In genomic region chr4:159097785-159098184, GRCh38 we compare ENCODE assay signal across 27 cellular contexts. TPM values are rescaled to one million over a fixed set of nuclear protein-coding genes. Genes with fewer than 3 reads are reported as not detected.
DNase-seq lines count a peak whose midpoint lies in the region; ATAC-seq, FAIRE-seq and TF ChIP-seq lines count a peak whose summit lies in the region.
"Had no signal": no experiment of that assay in that cellular context is flagged by ENCODE, and none has a peak within 500 bp of the region (broad histone marks: within the 10 kb centered on the region; RNA-seq: fewer than 3 reads in every experiment).

No MANE protein-coding gene starts in this region.

- H3K27me3 ChIP-seq in endothelial cell of umbilical vein (ENCODE audit: control insufficient read depth in 2 of 2, insufficient read depth in 2 of 2, low read length in 2 of 2), result no peaks in the 10 kb centered on the region
- H3K27me3 ChIP-seq in neural cell (ENCODE audit: insufficient read depth, low read depth, low read length), result peaks cover 3% of the 10 kb centered on the region
- H3K27me3 ChIP-seq: stomach, transverse colon had no signal

- intact Hi-C loops in endothelial cell of umbilical vein (cut with micrococcal nuclease), result no loop called here

- peaks cover 2% of the 10 kb centered on the region for H3K9me1 ChIP-seq in endothelial cell of umbilical vein (replicated peaks; ENCODE audit: control insufficient read depth, extremely low read depth, insufficient read depth, low read length)

- DNase-seq in NCI-H2227 treated with DMSO at 0.1 percent for 48 hours (lab: John Stamatoyannopoulos, UW), result peak; percentile 25
- peak; percentile 16 for DNase-seq in endothelial cell of umbilical vein (ENCODE audit: low read depth, low spot score)
- DNase-seq in effector CD4-positive, alpha-beta T cell, result no peak
- DNase-seq in Kasumi-1 (lab: John Stamatoyannopoulos, UW), result no peak
- DNase-seq: activated CD4-positive, alpha-beta T cell treated with anti-CD3 and anti-CD28 coated beads, Interleukin-2, amount 50 U/mL, for 4 hours; activated gamma-delta T cell; CD4-positive, alpha-beta T cell; DMS153; GF-D8; midbrain; NCI-H1092; NCI-H2081; NCI-H526; SIG-M5; stimulated activated CD4-positive, alpha-beta T cell treated with anti-CD3 and anti-CD28 coated beads, Interleukin-4, amount 100 ng/mL, for 1 hour; stomach; T-cell; transverse colon had no signal

- H3K4me1 ChIP-seq in HEK293 (ENCODE audit: control insufficient read depth, insufficient read depth, low read length) (0 out of 2 replicates have a peak, but pooled peaks cover 2% of the 10 kb centered on the region), endothelial cell of umbilical vein (ENCODE audit: control insufficient read depth, extremely low read depth, insufficient read depth, low read length) (peaks cover 17% of the 10 kb centered on the region)

- TF ChIP-seq RAD21 in neural cell (conservative IDR thresholded peaks at IDR 0.05), result no peak

- H3K9ac ChIP-seq in endothelial cell of umbilical vein (replicated peaks; ENCODE audit: extremely low read depth, insufficient read depth, low read length) (no peak overlapping the region), neural cell (ENCODE audit: low read length) (peak overlapping the region; percentile 12)
- H3K9ac ChIP-seq: KMS-11 had no signal

- ATAC-seq in GM18519 (IDR thresholded peaks at IDR 0.05; ENCODE audit: low FRiP score, unreplicated experiment) (no peak), HG02588 (IDR thresholded peaks at IDR 0.05; ENCODE audit: unreplicated experiment) (no peak)
- ATAC-seq: natural killer cell treated with Interleukin-12 subunit alpha and Interleukin-12 subunit beta and Interleukin-15 and Interleukin-18, amount 100 ng/mL, for 72 hours; T-cell had no signal

- no peak overlapping the region for H2AFZ ChIP-seq in endothelial cell of umbilical vein (ENCODE audit: low read depth, low read length)
- no peak overlapping the region for H2AFZ ChIP-seq in neural cell (ENCODE audit: low read depth, low read length)

- dilution Hi-C loops in endothelial cell of umbilical vein (cut with MboI; ENCODE audit: extremely low pct_ligation_motif_present, low sequenced_read_pairs), result no loop called here

- H3K27ac ChIP-seq in HEK293 (ENCODE audit: extremely low read depth, low read depth, low read length), result no peak overlapping the region
- H3K27ac ChIP-seq in endothelial cell of umbilical vein (ENCODE audit: insufficient read depth, low read depth, low read length), result no peak overlapping the region
- H3K27ac ChIP-seq in neural cell (ENCODE audit: low read length), result peak overlapping the region; percentile 38
- H3K27ac ChIP-seq: coronary artery, KMS-11, transverse colon had no signal

- H3K9me3 ChIP-seq in HEK293 (ENCODE audit: control insufficient read depth, insufficient read depth, low read depth, low read length), result no peaks in the 10 kb centered on the region
- no peaks in the 10 kb centered on the region for H3K9me3 ChIP-seq in endothelial cell of umbilical vein (replicated peaks; ENCODE audit: control insufficient read depth, insufficient read depth, low read length)
- no peaks in the 10 kb centered on the region for H3K9me3 ChIP-seq in neural cell (ENCODE audit: low read length)
- H3K9me3 ChIP-seq: stomach, transverse colon had no signal

- no peak for FAIRE-seq in endothelial cell of umbilical vein (lab: Jason Lieb, UNC)
- FAIRE-seq: islet of Langerhans had no signal

- no TSS peak for BruUV-seq in endothelial cell of umbilical vein (replicated peaks; lab: Mats Ljungman, UMichigan)

- no peaks in the 10 kb centered on the region for H3K9me2 ChIP-seq in neural cell (ENCODE audit: insufficient read depth, low read length)

- H3K4me2 ChIP-seq in endothelial cell of umbilical vein (ENCODE audit: insufficient read depth, low read length), result no peak overlapping the region
- peak overlapping the region; percentile 28 for H3K4me2 ChIP-seq in neural cell (ENCODE audit: low read length)
- H3K4me2 ChIP-seq: KMS-11, smooth muscle cell had no signal

- H3K36me3 ChIP-seq in HEK293 (ENCODE audit: control insufficient read depth in 2 of 2, insufficient read depth in 1 of 2, low read length in 2 of 2) (no peaks in the 10 kb centered on the region), endothelial cell of umbilical vein (ENCODE audit: control insufficient read depth in 2 of 2, extremely low read depth in 1 of 2, insufficient read depth in 2 of 2, low read length in 2 of 2) (no peaks in the 10 kb centered on the region), neural cell (ENCODE audit: insufficient read depth, low read length) (no peaks in the 10 kb centered on the region)
- H3K36me3 ChIP-seq: stomach, transverse colon had no signal

- no peak for TF ChIP-seq POLR2A in endothelial cell of umbilical vein (IDR thresholded peaks at IDR 0.05; ENCODE audit: low read depth, low read length)

- H3K4me3 ChIP-seq in HEK293 (ENCODE audit: low read depth, low read length) (no peak overlapping the region), endothelial cell of umbilical vein (replicated peaks in 1 of 3; ENCODE audit: insufficient read depth in 1 of 3, low read depth in 1 of 3, low read length in 3 of 3) (no peak overlapping the region), neural cell (ENCODE audit: low read length) (peak overlapping the region; percentile 31)
- H3K4me3 ChIP-seq: coronary artery, smooth muscle cell, stomach, transverse colon had no signal

- no peaks in the 10 kb centered on the region for H4K20me1 ChIP-seq in endothelial cell of umbilical vein (replicated peaks; ENCODE audit: control insufficient read depth, extremely low read depth, insufficient read depth, low read length)
- H4K20me1 ChIP-seq in neural cell (ENCODE audit: insufficient read depth), result no peaks in the 10 kb centered on the region

- no peak for TF ChIP-seq CTCF in HEK293 (tag by site-specific recombination; IDR thresholded peaks at IDR 0.05)
- no peak for TF ChIP-seq CTCF in endothelial cell of umbilical vein (IDR thresholded peaks at IDR 0.05; ENCODE audit: extremely low read depth in 1 of 2, insufficient read depth in 1 of 2, low read depth in 1 of 2, low read length in 2 of 2)
- no peak for TF ChIP-seq CTCF in neural cell (IDR thresholded peaks at IDR 0.05; ENCODE audit: poor library complexity, severe bottlenecking)

- POLR2A ChIA-PET in HEK293 (lab: Yijun Ruan, JAX), result no interaction called here
- POLR2A ChIA-PET in endothelial cell of umbilical vein (lab: Charles Lee), result no interaction called here

- no peak for TF ChIP-seq EP300 in neural cell (conservative IDR thresholded peaks at IDR 0.05; ENCODE audit: poor library complexity, severe bottlenecking)

- H3F3A ChIP-seq in neural cell (ENCODE audit: insufficient read depth, low read length, poor library complexity, severe bottlenecking), result no peaks in the 10 kb centered on the region

- no peaks in the 10 kb centered on the region for H3K79me2 ChIP-seq in endothelial cell of umbilical vein (ENCODE audit: control insufficient read depth, insufficient read depth, low read length)
- peaks cover 6% of the 10 kb centered on the region for H3K79me2 ChIP-seq in neural cell (replicated peaks; ENCODE audit: insufficient read depth, low read length)

- CTCF ChIA-PET in HEK293 (lab: Yijun Ruan, JAX) (no interaction called here), endothelial cell of umbilical vein (lab: Charles Lee) (interaction anchor here (0.6 to 2.6 kb wide), 2 partner anchors 9 to 105 kb away, joined by 3 to 7 read pairs; no protein-coding TSS in a partner anchor)

TF ChIP-seq in HEK293, 187 proteins besides CTCF, POLR2A, EP300 and RAD21:
- peak; percentile 15; the same call in 1 of the 2 replicates for TF ChIP-seq SP7 (tag by site-specific recombination; IDR thresholded peaks at IDR 0.05)
- TF ChIP-seq BCL11A (tag by site-specific recombination; IDR thresholded peaks at IDR 0.05; ENCODE audit: low read depth), result no peak
- peak; percentile 21; the same call in 1 of the 2 replicates for TF ChIP-seq ZIC2 (tag by site-specific recombination; IDR thresholded peaks at IDR 0.05)
- TF ChIP-seq ZNF600 (tag by site-specific recombination; IDR thresholded peaks at IDR 0.05), result 0 out of 2 replicates have a peak, but pooled peaks have one; percentile 14

TF ChIP-seq in endothelial cell of umbilical vein, 7 proteins besides CTCF, POLR2A, EP300 and RAD21 (continues in another document):
- TF ChIP-seq, protein P1, sequence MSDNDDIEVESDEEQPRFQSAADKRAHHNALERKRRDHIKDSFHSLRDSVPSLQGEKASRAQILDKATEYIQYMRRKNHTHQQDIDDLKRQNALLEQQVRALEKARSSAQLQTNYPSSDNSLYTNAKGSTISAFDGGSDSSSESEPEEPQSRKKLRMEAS (IDR thresholded peaks at IDR 0.05; ENCODE audit: insufficient read depth, insufficient read length), result no peak
- TF ChIP-seq POLR2AphosphoS5 (IDR thresholded peaks at IDR 0.05; ENCODE audit: insufficient read depth, low read depth, low read length) (no peak), FOS (IDR thresholded peaks at IDR 0.05; ENCODE audit: borderline replicate concordance, insufficient read depth, low read length) (no peak), MYC (IDR thresholded peaks at IDR 0.05; ENCODE audit: low read depth, low read length) (no peak), GATA2 (IDR thresholded peaks at IDR 0.05; ENCODE audit: insufficient read depth, insufficient read length, low read depth, low read length) (no peak)

TF ChIP-seq in neural cell, 6 proteins besides CTCF, POLR2A, EP300 and RAD21 (continues in another document):
- no peak for TF ChIP-seq EZH2 (IDR thresholded peaks at IDR 0.05; ENCODE audit: borderline replicate concordance, insufficient read depth, low read length, poor library complexity, severe bottlenecking)
- TF ChIP-seq POLR2AphosphoS5 (IDR thresholded peaks at IDR 0.05), result no peak

RNA-seq across cellular contexts. Expression of gene RAPGEF2, which starts 5.1 kb away (rescaled TPM):
- 55.2 and 61.6 TPM in 2 replicates for total RNA-seq in endothelial cell of umbilical vein
- 25.4 and 28.7 TPM in 2 replicates for polyA plus RNA-seq in endothelial cell of umbilical vein
- 25.9 and 27.1 TPM in 2 replicates for polyA plus RNA-seq in endothelial cell of umbilical vein (2011; cell fraction: cytosol; rRNA removed)
- polyA plus RNA-seq in endothelial cell of umbilical vein (2011; cell fraction: nucleus; rRNA removed), result 95.5 and 109 TPM in 2 replicates
- 33.4 and 42.7 TPM in 2 replicates for polyA plus RNA-seq in endothelial cell of umbilical vein (2012)
- 163 and 181 TPM in 2 replicates for polyA minus RNA-seq in endothelial cell of umbilical vein
- 13.7 TPM for polyA minus RNA-seq in endothelial cell of umbilical vein (2011; cell fraction: cytosol; rRNA and poly(A)+ RNA removed)
- 126 and 179 TPM in 2 replicates for polyA minus RNA-seq in endothelial cell of umbilical vein (2011; cell fraction: nucleus; rRNA and poly(A)+ RNA removed)
- 134 and 145 TPM in 2 replicates for polyA plus RNA-seq in neural cell
- polyA minus RNA-seq in neural cell, result 528 and 617 TPM in 2 replicates

Comparison
In these comparisons a context has a peak if more than half of its experiments do, and no peak if none do; other contexts are left out.
1. DNase-seq: peak in NCI-H2227 treated with DMSO at 0.1 percent for 48 hours (single experiment) and endothelial cell of umbilical vein (single experiment); none in effector CD4-positive, alpha-beta T cell (single experiment) and Kasumi-1 (0 of 2).